8 cellular contexts compared by ENCODE assay signal in genomic region chr6:13574149-13574570, GRCh38. TPM values are rescaled to one million over a fixed set of nuclear protein-coding genes. Genes with fewer than 3 reads are reported as not detected.
DNase-seq lines count a peak whose midpoint lies in the region; ATAC-seq and TF ChIP-seq lines count a peak whose summit lies in the region.

No MANE protein-coding gene starts in this region.

- peak; percentile 78 for ATAC-seq in GM19463 (IDR thresholded peaks at IDR 0.05; ENCODE audit: unreplicated experiment)

- no peak overlapping the region for H2BK5ac ChIP-seq in mesendoderm (ENCODE audit: low read length)

- no peaks in the 10 kb centered on the region for H3K9me3 ChIP-seq in effector memory CD4-positive, alpha-beta T cell (ENCODE audit: control insufficient read depth, low read length)

- H3K23ac ChIP-seq in mesendoderm (ENCODE audit: low read length) = no peak overlapping the region

- H3K27ac ChIP-seq in HL-60 (replicated peaks) = peak overlapping the region; percentile 97
- H3K27ac ChIP-seq in effector memory CD4-positive, alpha-beta T cell (ENCODE audit: insufficient read depth, low read length, poor library complexity, severe bottlenecking) = peak overlapping the region; percentile 85
- peak overlapping the region; percentile 96 for H3K27ac ChIP-seq in mesendoderm (ENCODE audit: low read depth, low read length)

- H4K5ac ChIP-seq in mesendoderm (ENCODE audit: low read length) = no peak overlapping the region

- no peaks in the 10 kb centered on the region for H3K79me2 ChIP-seq in mesendoderm (ENCODE audit: control insufficient read depth, insufficient read depth, low read length)

- H3K4me1 ChIP-seq in effector memory CD4-positive, alpha-beta T cell (ENCODE audit: control insufficient read depth, insufficient read depth, low read length, poor library complexity, severe bottlenecking) = no peaks in the 10 kb centered on the region
- H3K4me1 ChIP-seq in mesendoderm (ENCODE audit: control insufficient read depth, low read depth, low read length) = peaks cover 2% of the 10 kb centered on the region

- H2AK5ac ChIP-seq in mesendoderm (ENCODE audit: low read length) = no peak overlapping the region

- peak overlapping the region; percentile 90 for H3K4ac ChIP-seq in mesendoderm (ENCODE audit: low read depth, low read length)

- H3K79me1 ChIP-seq in mesendoderm (ENCODE audit: low read length) = no peaks in the 10 kb centered on the region

- H3K56ac ChIP-seq in mesendoderm (ENCODE audit: low read length) = peak overlapping the region; percentile 98

- no CpG with 5 or more reads among the region's 46 CpGs for WGBS in mesendoderm (ENCODE audit: extremely low coverage, insufficient coverage, low lambda C conversion rate)

- peak overlapping the region; percentile 94 for H3K9ac ChIP-seq in mesendoderm (ENCODE audit: low read length)

- H3K36me3 ChIP-seq in effector memory CD4-positive, alpha-beta T cell (ENCODE audit: control insufficient read depth, insufficient read depth, low read length) = no peaks in the 10 kb centered on the region
- no peaks in the 10 kb centered on the region for H3K36me3 ChIP-seq in mesendoderm (ENCODE audit: control insufficient read depth, insufficient read depth, low read length)

- H3K4me3 ChIP-seq in HL-60 (replicated peaks; ENCODE audit: insufficient read depth, low read length) = peak overlapping the region; percentile 84
- peak overlapping the region; percentile 87 for H3K4me3 ChIP-seq in effector memory CD4-positive, alpha-beta T cell (ENCODE audit: insufficient read depth, low read depth, low read length, poor library complexity, severe bottlenecking)
- no peak overlapping the region for H3K4me3 ChIP-seq in mesendoderm (ENCODE audit: low read length)

- no peak overlapping the region for H2BK120ac ChIP-seq in mesendoderm (ENCODE audit: low read depth, low read length)

- no peak overlapping the region for H2BK15ac ChIP-seq in mesendoderm (replicated peaks; ENCODE audit: low read depth)

- no peak overlapping the region for H3K4me2 ChIP-seq in mesendoderm (ENCODE audit: low read length)

- DNase-seq in COLO668 (lab: John Stamatoyannopoulos, UW; ENCODE audit: unreplicated experiment) (peak; percentile 93), HL-60 (ENCODE audit: low read depth in 1 of 2, low spot score in 1 of 2) (peak; percentile 89 to 90), NCI-H82 treated with DMSO at 0.1 percent for 48 hours (lab: John Stamatoyannopoulos, UW; ENCODE audit: unreplicated experiment) (peak; percentile 82), mesendoderm (peak; percentile 98)
- peak; percentile 95 for DNase-seq in activated CD8-positive, alpha-beta memory T cell treated with anti-CD3 and anti-CD28 coated beads for 24 hours
- DNase-seq in effector memory CD4-positive, alpha-beta T cell = peak; percentile 87 to 89 (median 87)
- peak; percentile 92 for DNase-seq in stimulated activated CD8-positive, alpha-beta memory T cell treated with anti-CD3 and anti-CD28 coated beads, Interleukin-12 subunit alpha, Interleukin-12 subunit beta, amount 100 ng/mL, for 4 hours (ENCODE audit: low read depth)

- no peak overlapping the region for H4K8ac ChIP-seq in mesendoderm (ENCODE audit: low read depth, low read length)

- TF ChIP-seq CTCF in HL-60 (IDR thresholded peaks at IDR 0.05; ENCODE audit: insufficient read depth, low read length) = peak; percentile 4

- no peaks in the 10 kb centered on the region for H3K27me3 ChIP-seq in HL-60 (ENCODE audit: insufficient read depth, poor library complexity, severe bottlenecking)
- H3K27me3 ChIP-seq in effector memory CD4-positive, alpha-beta T cell (replicated peaks; ENCODE audit: control insufficient read depth, insufficient read depth, low read length, poor library complexity, severe bottlenecking) = no peaks in the 10 kb centered on the region
- no peaks in the 10 kb centered on the region for H3K27me3 ChIP-seq in mesendoderm (ENCODE audit: insufficient read depth, low read length, poor library complexity)

- peak overlapping the region; percentile 93 for H3K18ac ChIP-seq in mesendoderm (ENCODE audit: low read length)

RNA-seq across cellular contexts. Expression of gene SIRT5, which starts 0.2 kb away (rescaled TPM):
- polyA plus RNA-seq in mesendoderm (2013, experiment 1 of 2) = 8.1 TPM
- 8.2 TPM for polyA plus RNA-seq in mesendoderm (2013, experiment 2 of 2)

RNA-seq across cellular contexts. Expression of gene NOL7, which starts 41.0 kb away (rescaled TPM):
- polyA plus RNA-seq in mesendoderm (2013, experiment 1 of 2) = 156 TPM
- 155 TPM for polyA plus RNA-seq in mesendoderm (2013, experiment 2 of 2)
